ENCODE assay signal across 26 cellular contexts in genomic region chr10:43387678-43388032, GRCh38. TPM values are rescaled to one million over a fixed set of nuclear protein-coding genes. Genes with fewer than 3 reads are reported as not detected.
DNase-seq lines count a peak whose midpoint lies in the region; ATAC-seq, FAIRE-seq and TF ChIP-seq lines count a peak whose summit lies in the region.
"Had no signal": no experiment of that assay in that cellular context is flagged by ENCODE, and none has a peak within 500 bp of the region (broad histone marks: within the 10 kb centered on the region; RNA-seq: fewer than 3 reads in every experiment).

No MANE protein-coding gene starts in this region.

- H3K4me3 ChIP-seq in kidney (ENCODE audit: low read length in 2 of 2): no peak overlapping the region
- H3K4me3 ChIP-seq: A549, BLaER1, left ventricle myocardium inferior, uterus had no signal

- H3K9me3 ChIP-seq in T-helper 17 cell (ENCODE audit: control insufficient read depth, low read length, poor library complexity, severe bottlenecking) (no peaks in the 10 kb centered on the region), kidney (ENCODE audit: control insufficient read depth in 1 of 2, low read length in 2 of 2) (no peaks in the 10 kb centered on the region)
- H3K9me3 ChIP-seq: A549, BLaER1, left ventricle myocardium inferior, uterus had no signal

- ATAC-seq in activated CD8-positive, alpha-beta T cell treated with anti-CD3 and anti-CD28 coated beads for 36 hours: no peak
- no peak for ATAC-seq in activated CD8-positive, alpha-beta T cell treated with anti-CD3 and anti-CD28 coated beads, Interleukin-2, amount 10 ng/mL, durations not matched to agents 7 days and 5 days
- no peak for ATAC-seq in T-helper 17 cell
- no peak for ATAC-seq in stimulated activated effector memory CD8-positive, alpha-beta T cell treated with anti-CD3 and anti-CD28 coated beads, Interleukin-12 subunit alpha, Interleukin-12 subunit beta, amount 100 ng/mL, for 72 hours
- ATAC-seq in HG02885 (IDR thresholded peaks at IDR 0.05; ENCODE audit: poor library complexity, unreplicated experiment): no peak
- ATAC-seq: A549; stimulated activated naive CD8-positive, alpha-beta T cell treated with anti-CD3 and anti-CD28 coated beads, Interleukin-15, Interleukin-2, amounts not matched to agents 100 U/mL and 50 U/mL, for 24 hours had no signal

- FAIRE-seq in kidney (lab: Jason Lieb, UNC): no peak
- FAIRE-seq: A549, GM19239 had no signal

- H3K27me3 Mint-ChIP-seq in activated CD8-positive, alpha-beta T cell treated with anti-CD3 and anti-CD28 coated beads for 36 hours: no peaks in the 10 kb centered on the region
- no peaks in the 10 kb centered on the region for H3K27me3 Mint-ChIP-seq in activated CD8-positive, alpha-beta T cell treated with anti-CD3 and anti-CD28 coated beads, Interleukin-2, amount 10 ng/mL, durations not matched to agents 7 days and 5 days (ENCODE audit: low read depth)
- no peaks in the 10 kb centered on the region for H3K27me3 Mint-ChIP-seq in T-helper 17 cell

- peak overlapping the region; percentile 72 for H3K27ac Mint-ChIP-seq in activated CD8-positive, alpha-beta T cell treated with anti-CD3 and anti-CD28 coated beads for 36 hours
- H3K27ac Mint-ChIP-seq in activated CD8-positive, alpha-beta T cell treated with anti-CD3 and anti-CD28 coated beads, Interleukin-2, amount 10 ng/mL, durations not matched to agents 7 days and 5 days: no peak overlapping the region
- H3K27ac Mint-ChIP-seq in T-helper 17 cell: peak overlapping the region; percentile 99
- H3K27ac Mint-ChIP-seq in stimulated activated effector memory CD8-positive, alpha-beta T cell treated with anti-CD3 and anti-CD28 coated beads, Interleukin-12 subunit alpha, Interleukin-12 subunit beta, amount 100 ng/mL, for 72 hours: peak overlapping the region; percentile 99

- no peak overlapping the region for H3K4me3 Mint-ChIP-seq in activated CD8-positive, alpha-beta T cell treated with anti-CD3 and anti-CD28 coated beads for 36 hours
- H3K4me3 Mint-ChIP-seq in activated CD8-positive, alpha-beta T cell treated with anti-CD3 and anti-CD28 coated beads, Interleukin-2, amount 10 ng/mL, durations not matched to agents 7 days and 5 days: no peak overlapping the region
- H3K4me3 Mint-ChIP-seq in T-helper 17 cell: no peak overlapping the region
- H3K4me3 Mint-ChIP-seq in stimulated activated effector memory CD8-positive, alpha-beta T cell treated with anti-CD3 and anti-CD28 coated beads, Interleukin-12 subunit alpha, Interleukin-12 subunit beta, amount 100 ng/mL, for 72 hours: no peak overlapping the region

- CTCF ChIA-PET in activated CD8-positive, alpha-beta T cell treated with anti-CD3 and anti-CD28 coated beads for 36 hours (lab: Charles Lee): interaction anchor here (1.5 kb wide), 1 partner anchor 95 kb away, joined by 4 read pairs; no protein-coding TSS in a partner anchor
- CTCF ChIA-PET in activated CD8-positive, alpha-beta T cell treated with anti-CD3 and anti-CD28 coated beads, Interleukin-2, amount 10 ng/mL, durations not matched to agents 7 days and 5 days (lab: Charles Lee): no interaction called here

- H3K9ac ChIP-seq in kidney (ENCODE audit: low read length in 2 of 2): no peak overlapping the region
- H3K9ac ChIP-seq: BLaER1 had no signal

- no peaks in the 10 kb centered on the region for H3K9me3 Mint-ChIP-seq in activated CD8-positive, alpha-beta T cell treated with anti-CD3 and anti-CD28 coated beads for 36 hours
- no peaks in the 10 kb centered on the region for H3K9me3 Mint-ChIP-seq in activated CD8-positive, alpha-beta T cell treated with anti-CD3 and anti-CD28 coated beads, Interleukin-2, amount 10 ng/mL, durations not matched to agents 7 days and 5 days (ENCODE audit: insufficient read depth)
- H3K9me3 Mint-ChIP-seq in stimulated activated effector memory CD8-positive, alpha-beta T cell treated with anti-CD3 and anti-CD28 coated beads, Interleukin-12 subunit alpha, Interleukin-12 subunit beta, amount 100 ng/mL, for 72 hours: no peaks in the 10 kb centered on the region

- POLR2A ChIA-PET in activated CD8-positive, alpha-beta T cell treated with anti-CD3 and anti-CD28 coated beads for 36 hours (lab: Charles Lee): interaction anchor here (0.8 to 20.5 kb wide), 5 partner anchors 9 to 26 kb away, joined by 3 to 332 read pairs (median 5); partner anchors contain the start of gene HNRNPF
- POLR2A ChIA-PET in activated CD8-positive, alpha-beta T cell treated with anti-CD3 and anti-CD28 coated beads, Interleukin-2, amount 10 ng/mL, durations not matched to agents 7 days and 5 days (lab: Charles Lee): interaction anchor here (0.6 kb wide), 2 partner anchors 17 to 82 kb away, joined by 3 read pairs; partner anchors contain the start of gene FXYD4

- H3K4me1 Mint-ChIP-seq in activated CD8-positive, alpha-beta T cell treated with anti-CD3 and anti-CD28 coated beads for 36 hours (ENCODE audit: low read depth): peaks cover 49% of the 10 kb centered on the region
- peaks cover 70% of the 10 kb centered on the region for H3K4me1 Mint-ChIP-seq in activated CD8-positive, alpha-beta T cell treated with anti-CD3 and anti-CD28 coated beads, Interleukin-2, amount 10 ng/mL, durations not matched to agents 7 days and 5 days (ENCODE audit: low read depth)
- H3K4me1 Mint-ChIP-seq in T-helper 17 cell: peaks cover 57% of the 10 kb centered on the region
- H3K4me1 Mint-ChIP-seq in stimulated activated effector memory CD8-positive, alpha-beta T cell treated with anti-CD3 and anti-CD28 coated beads, Interleukin-12 subunit alpha, Interleukin-12 subunit beta, amount 100 ng/mL, for 72 hours: peaks cover 58% of the 10 kb centered on the region

- DNase-seq in activated CD8-positive, alpha-beta T cell treated with anti-CD3 and anti-CD28 coated beads for 36 hours: no peak
- no peak for DNase-seq in activated CD8-positive, alpha-beta T cell treated with anti-CD3 and anti-CD28 coated beads, Interleukin-2, amount 10 ng/mL, durations not matched to agents 7 days and 5 days
- no peak for DNase-seq in T-helper 17 cell
- DNase-seq in kidney: peak; percentile 39
- DNase-seq in stimulated activated effector memory CD8-positive, alpha-beta T cell treated with anti-CD3 and anti-CD28 coated beads, Interleukin-12 subunit alpha, Interleukin-12 subunit beta, amount 100 ng/mL, for 72 hours (ENCODE audit: low spot score in 2 of 2): no peak
- DNase-seq in NCI-H146 treated with DMSO at 0.1 percent for 48 hours (lab: John Stamatoyannopoulos, UW; ENCODE audit: unreplicated experiment): no peak
- no peak for DNase-seq in iPS-NIHi11 (ENCODE audit: low spot score)
- DNase-seq: DMS153; effector memory CD4-positive, alpha-beta T cell; GDM1; glutamatergic neuron; GOT3; left ventricle myocardium inferior; NCI-H1105 treated with DMSO at 0.1 percent for 48 hours; stimulated activated naive CD8-positive, alpha-beta T cell treated with anti-CD3 and anti-CD28 coated beads, Interleukin-15, Interleukin-2, amounts not matched to agents 100 U/mL and 50 U/mL, for 24 hours; uterus had no signal

- peaks cover 0 to 4% of the 10 kb centered on the region in 2 donors for H3K4me1 ChIP-seq in kidney (ENCODE audit: control insufficient read depth in 1 of 2, insufficient read depth in 1 of 2, low read depth in 1 of 2, low read length in 2 of 2)
- H3K4me1 ChIP-seq: uterus had no signal

- intact Hi-C loops in activated CD8-positive, alpha-beta T cell treated with anti-CD3 and anti-CD28 coated beads for 36 hours (cut with micrococcal nuclease): no loop called here
- intact Hi-C loops in kidney (cut with DNase I): no loop called here

- peaks cover 43 to 59% of the 10 kb centered on the region in 2 donors for H3K36me3 ChIP-seq in kidney (ENCODE audit: control insufficient read depth in 1 of 2, insufficient read depth in 2 of 2, low read length in 2 of 2)
- H3K36me3 ChIP-seq: uterus had no signal

- TF ChIP-seq CTCF in activated CD8-positive, alpha-beta T cell treated with anti-CD3 and anti-CD28 coated beads for 36 hours (IDR thresholded peaks at IDR 0.05): no peak
- no peak for TF ChIP-seq CTCF in kidney (IDR thresholded peaks at IDR 0.05; ENCODE audit: borderline replicate concordance, extremely low read depth, insufficient read depth)

- H3K27ac ChIP-seq in kidney (ENCODE audit: low read depth in 2 of 2, low read length in 2 of 2): no peak overlapping the region
- H3K27ac ChIP-seq: A549, BLaER1, left ventricle myocardium inferior, uterus had no signal

- peaks cover 66% of the 10 kb centered on the region for H3K36me3 Mint-ChIP-seq in activated CD8-positive, alpha-beta T cell treated with anti-CD3 and anti-CD28 coated beads for 36 hours (ENCODE audit: low read depth)
- H3K36me3 Mint-ChIP-seq in activated CD8-positive, alpha-beta T cell treated with anti-CD3 and anti-CD28 coated beads, Interleukin-2, amount 10 ng/mL, durations not matched to agents 7 days and 5 days (ENCODE audit: low read depth): peaks cover 85% of the 10 kb centered on the region
- peaks cover 24% of the 10 kb centered on the region for H3K36me3 Mint-ChIP-seq in T-helper 17 cell (ENCODE audit: low read depth)
- peaks cover 93% of the 10 kb centered on the region for H3K36me3 Mint-ChIP-seq in stimulated activated effector memory CD8-positive, alpha-beta T cell treated with anti-CD3 and anti-CD28 coated beads, Interleukin-12 subunit alpha, Interleukin-12 subunit beta, amount 100 ng/mL, for 72 hours

RNA-seq across cellular contexts. Expression of gene FXYD4, which starts 16.2 kb away (rescaled TPM):
- not detected for total RNA-seq in activated CD8-positive, alpha-beta T cell treated with anti-CD3 and anti-CD28 coated beads for 36 hours
- not detected for total RNA-seq in activated CD8-positive, alpha-beta T cell treated with anti-CD3 and anti-CD28 coated beads, Interleukin-2, amount 10 ng/mL, durations not matched to agents 7 days and 5 days
- not detected for total RNA-seq in T-helper 17 cell
- total RNA-seq in kidney: 109 TPM
- 392 TPM for polyA plus RNA-seq in kidney (ENCODE audit: insufficient read depth, low read depth, low replicate concordance)
- total RNA-seq: activated CD8-positive, alpha-beta memory T cell treated with anti-CD3 and anti-CD28 coated beads for 36 hours; cerebellum; fibroblast of lung; HT1080; left ventricle myocardium inferior; LHCN-M2; osteoblast; uterus had no signal
- polyA plus RNA-seq: A549, fibroblast of lung had no signal

RNA-seq across cellular contexts. Expression of gene HNRNPF, which starts 21.3 kb away (rescaled TPM):
- 100 to 1,000 TPM; 442 to 445 TPM for total RNA-seq in activated CD8-positive, alpha-beta T cell treated with anti-CD3 and anti-CD28 coated beads for 36 hours
- total RNA-seq in activated CD8-positive, alpha-beta T cell treated with anti-CD3 and anti-CD28 coated beads, Interleukin-2, amount 10 ng/mL, durations not matched to agents 7 days and 5 days: 100 to 1,000 TPM; 512 to 515 TPM
- total RNA-seq in T-helper 17 cell (100 to 1,000 TPM; 131 to 144 TPM), kidney (190 TPM)
- 74.0 TPM for polyA plus RNA-seq in kidney (ENCODE audit: insufficient read depth, low read depth, low replicate concordance)

RNA-seq across cellular contexts. Expression of gene ZNF487, which starts 49.3 kb away (rescaled TPM):
- 1 to 10 TPM; 1.4 to 1.9 TPM for total RNA-seq in activated CD8-positive, alpha-beta T cell treated with anti-CD3 and anti-CD28 coated beads for 36 hours
- 1 to 10 TPM; 4.8 to 5.2 TPM for total RNA-seq in activated CD8-positive, alpha-beta T cell treated with anti-CD3 and anti-CD28 coated beads, Interleukin-2, amount 10 ng/mL, durations not matched to agents 7 days and 5 days
- total RNA-seq in T-helper 17 cell (1 to 10 TPM; 7.9 to 8.7 TPM), kidney (7.1 TPM)
- 9.7 TPM for polyA plus RNA-seq in kidney (ENCODE audit: insufficient read depth, low read depth, low replicate concordance)

Comparison
In these comparisons a context has a peak if more than half of its experiments do, and no peak if none do; other contexts are left out.
1. RNA of gene FXYD4, which starts 16.2 kb away (total RNA-seq): 109 TPM in kidney (single experiment); not detected in activated CD8-positive, alpha-beta T cell treated with anti-CD3 and anti-CD28 coated beads for 36 hours, not detected in activated CD8-positive, alpha-beta T cell treated with anti-CD3 and anti-CD28 coated beads, Interleukin-2, amount 10 ng/mL, durations not matched to agents 7 days and 5 days and not detected in T-helper 17 cell; every median in the first group is over 100 times any median in the second.